12 cellular contexts compared by ENCODE assay signal in the genomic region with DNA sequence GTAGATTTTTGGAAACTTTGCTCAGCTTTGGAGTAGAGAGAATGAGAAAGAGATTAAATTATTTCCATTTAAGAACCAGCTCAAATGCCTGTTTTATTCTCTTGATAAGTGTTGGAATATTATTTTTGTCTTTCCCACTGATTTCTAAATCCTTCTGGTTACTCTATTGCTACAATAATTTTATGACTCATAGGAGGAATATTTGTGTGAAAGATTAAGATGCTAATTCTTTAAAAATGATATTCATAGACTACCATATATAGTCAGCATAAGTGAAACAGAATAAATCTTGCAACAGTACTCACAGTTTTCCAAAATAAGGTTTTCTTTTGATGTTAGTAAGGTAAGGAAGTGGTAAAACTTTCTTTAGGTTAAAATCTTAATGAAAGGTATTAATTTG.
DNase-seq lines count a peak whose midpoint lies in the region; ATAC-seq and TF ChIP-seq lines count a peak whose summit lies in the region.
"Had no signal": no experiment of that assay in that cellular context is flagged by ENCODE, and none has a peak within 500 bp of the region (broad histone marks: within the 10 kb centered on the region; RNA-seq: fewer than 3 reads in every experiment).

No MANE protein-coding gene starts in this region.

- H2AK5ac ChIP-seq in trophoblast cell (ENCODE audit: low read length): no peak overlapping the region

- H2BK5ac ChIP-seq in trophoblast cell (ENCODE audit: low read depth, low read length, poor library complexity): no peak overlapping the region

- no peak overlapping the region for H3K4me2 ChIP-seq in trophoblast cell (ENCODE audit: low read length)
- H3K4me2 ChIP-seq: BLaER1 treated with 17β-estradiol and CSF1 and Interleukin-3, amounts not matched to agents 10 nM and 100 nM had no signal

- peak overlapping the region; percentile 90 for H3K9ac ChIP-seq in adipocyte (ENCODE audit: low read length)
- no peak overlapping the region for H3K9ac ChIP-seq in trophoblast cell (ENCODE audit: low read length)
- H3K9ac ChIP-seq: BLaER1 treated with 17β-estradiol and CSF1 and Interleukin-3, amounts not matched to agents 10 nM and 100 nM had no signal

- no peak overlapping the region for H3K14ac ChIP-seq in trophoblast cell (ENCODE audit: low read length)

- H2BK12ac ChIP-seq in trophoblast cell (ENCODE audit: low read length): no peak overlapping the region

- no peak overlapping the region for H3K18ac ChIP-seq in trophoblast cell (ENCODE audit: low read length)

- peaks cover 22% of the 10 kb centered on the region for H3K36me3 ChIP-seq in adipocyte (ENCODE audit: control insufficient read depth, insufficient read depth, low read length, severe bottlenecking)
- peaks cover 2 to 8% of the 10 kb centered on the region in 2 experiments for H3K36me3 ChIP-seq in trophoblast cell (ENCODE audit: control insufficient read depth in 1 of 2, insufficient read depth in 2 of 2, low read length in 2 of 2)

- no peak for ATAC-seq in GM19395 (IDR thresholded peaks at IDR 0.05; ENCODE audit: unreplicated experiment)
- ATAC-seq: activated CD8-positive, alpha-beta T cell treated with anti-CD3 and anti-CD28 coated beads for 36 hours had no signal

- H4K12ac ChIP-seq in trophoblast cell (ENCODE audit: low read depth, low read length): no peak overlapping the region

- DNase-seq in AG10803 (ENCODE audit: low read depth) (peak; percentile 79), adipocyte (ENCODE audit: low read depth) (peak; percentile 86), fibroblast of villous mesenchyme (ENCODE audit: low read depth) (peak; percentile 87), trophoblast cell (peak; percentile 4 to 70), NCI-H2029 (lab: John Stamatoyannopoulos, UW) (no peak), NAMALWA (ENCODE audit: low spot score) (no peak), pons (ENCODE audit: low spot score) (no peak)
- DNase-seq: activated CD8-positive, alpha-beta T cell treated with anti-CD3 and anti-CD28 coated beads for 36 hours; foreskin melanocyte; stimulated activated CD4-positive, alpha-beta T cell treated with anti-CD3 and anti-CD28 coated beads, Interleukin-12 subunit alpha, Interleukin-12 subunit beta, amount 100 ng/mL, for 4 hours had no signal

- H3K23ac ChIP-seq in trophoblast cell (ENCODE audit: low read length): no peak overlapping the region

- H3K79me2 ChIP-seq in trophoblast cell (ENCODE audit: control insufficient read depth, insufficient read depth, low read length, poor library complexity): no peaks in the 10 kb centered on the region

- no peak overlapping the region for H4K8ac ChIP-seq in trophoblast cell (ENCODE audit: low read depth, low read length)

- H3K9me3 ChIP-seq in adipocyte (ENCODE audit: control insufficient read depth, low read length) (no peaks in the 10 kb centered on the region), trophoblast cell (ENCODE audit: insufficient read depth, low read depth, low read length) (no peaks in the 10 kb centered on the region)
- H3K9me3 ChIP-seq: BLaER1 treated with 17β-estradiol and CSF1 and Interleukin-3, amounts not matched to agents 10 nM and 100 nM had no signal

- no peak overlapping the region for H4K91ac ChIP-seq in trophoblast cell (ENCODE audit: low read depth, low read length)

- H3K79me1 ChIP-seq in trophoblast cell (ENCODE audit: low read length): no peaks in the 10 kb centered on the region

- H3K4me1 ChIP-seq in adipocyte (ENCODE audit: control insufficient read depth, insufficient read depth, low read length): peaks cover 52% of the 10 kb centered on the region
- H3K4me1 ChIP-seq in trophoblast cell (ENCODE audit: control insufficient read depth in 1 of 2, insufficient read depth in 2 of 2, low read length in 2 of 2): peaks cover 0 to 2% of the 10 kb centered on the region in 2 experiments
- H3K4me1 ChIP-seq: BLaER1 treated with 17β-estradiol and CSF1 and Interleukin-3, amounts not matched to agents 10 nM and 100 nM had no signal

- no peak overlapping the region for H3K4ac ChIP-seq in trophoblast cell (ENCODE audit: low read depth, low read length)

- TF ChIP-seq CTCF in AG10803 (conservative IDR thresholded peaks at IDR 0.05; ENCODE audit: low read length) (no peak), fibroblast of villous mesenchyme (IDR thresholded peaks at IDR 0.05; ENCODE audit: insufficient read depth, low read depth, low read length) (no peak)

- H3K4me3 ChIP-seq in AG10803 (ENCODE audit: low read length) (no peak overlapping the region), adipocyte (ENCODE audit: low read length) (peak overlapping the region; percentile 80), fibroblast of villous mesenchyme (ENCODE audit: low read depth, low read length) (no peak overlapping the region), trophoblast cell (ENCODE audit: low read depth, low read length) (no peak overlapping the region)
- H3K4me3 ChIP-seq: BLaER1 treated with 17β-estradiol and CSF1 and Interleukin-3, amounts not matched to agents 10 nM and 100 nM had no signal

- H3K27me3 ChIP-seq in adipocyte (replicated peaks; ENCODE audit: control insufficient read depth, insufficient read depth, low read length) (no peaks in the 10 kb centered on the region), trophoblast cell (ENCODE audit: insufficient read depth, low read length) (no peaks in the 10 kb centered on the region)
- H3K27me3 ChIP-seq: BLaER1 treated with 17β-estradiol and CSF1 and Interleukin-3, amounts not matched to agents 10 nM and 100 nM had no signal

- no peak overlapping the region for H2BK120ac ChIP-seq in trophoblast cell (ENCODE audit: insufficient read depth, low read length, poor library complexity)

- no peak overlapping the region for H2AFZ ChIP-seq in trophoblast cell (ENCODE audit: insufficient read depth, low read length, poor library complexity)

- H3K27ac ChIP-seq in trophoblast cell (ENCODE audit: low read depth, low read length): no peak overlapping the region
- H3K27ac ChIP-seq: BLaER1 treated with 17β-estradiol and CSF1 and Interleukin-3, amounts not matched to agents 10 nM and 100 nM had no signal

Comparison
In these comparisons a context has a peak if more than half of its experiments do, and no peak if none do; other contexts are left out.
1. DNase-seq: peak in AG10803 (single experiment), adipocyte (single experiment), fibroblast of villous mesenchyme (single experiment) and trophoblast cell (2 of 2); none in NCI-H2029 (single experiment), NAMALWA (single experiment) and pons (single experiment).